ENCODE assay signal across 1 cellular context in the genomic region with DNA sequence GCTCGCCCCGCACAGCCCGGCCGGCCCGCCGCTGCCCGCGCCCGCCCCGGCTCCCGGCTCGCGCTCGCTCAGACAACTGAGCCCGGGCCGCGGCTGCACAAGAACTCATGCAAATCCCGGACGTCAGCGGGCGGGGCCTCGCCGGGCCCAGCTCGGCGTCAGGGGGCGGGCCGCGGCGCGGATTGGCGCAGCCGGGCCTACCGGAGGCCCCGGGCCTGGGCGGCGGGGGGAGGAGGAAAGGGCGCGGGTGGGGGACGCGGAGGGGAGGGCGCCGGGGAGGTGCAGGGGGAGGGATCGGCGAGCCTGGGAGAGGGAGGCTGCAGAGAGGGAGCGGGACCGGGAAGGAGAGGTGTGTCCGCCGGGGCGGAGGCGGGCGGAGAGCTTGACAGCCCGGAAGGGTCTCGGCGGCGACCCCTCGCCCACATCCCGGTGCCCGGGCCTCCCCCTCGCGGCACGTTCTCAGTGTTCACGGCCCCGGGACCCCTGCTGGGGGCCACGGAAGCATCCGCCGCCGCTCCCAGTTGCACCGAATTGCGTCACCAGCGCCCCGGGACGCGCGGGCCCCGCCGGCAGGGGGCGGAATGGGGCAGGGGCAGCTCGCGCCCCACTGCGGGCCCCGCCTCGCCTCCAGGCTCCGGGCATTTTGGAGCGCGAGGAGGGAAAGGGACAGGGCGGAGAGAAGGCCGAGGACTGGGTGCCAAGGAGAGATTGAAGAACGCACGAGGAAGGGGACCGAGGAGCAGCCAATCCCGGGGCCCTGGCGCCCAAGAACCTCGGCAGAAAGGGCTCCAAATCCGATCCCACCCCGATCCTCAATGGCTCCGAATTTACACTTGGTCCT.
TF ChIP-seq lines count a peak whose summit lies in the region.

TSS of gene CBX4 (minus strand) at position 78 of the 841 bp plus-strand sequence. CDS start 189 bp downstream, outside the sequence.

TF ChIP-seq in HEK293, 187 proteins besides CTCF, POLR2A, EP300 and RAD21 (continued from another document and continues in another):
- TF ChIP-seq, protein P1, sequence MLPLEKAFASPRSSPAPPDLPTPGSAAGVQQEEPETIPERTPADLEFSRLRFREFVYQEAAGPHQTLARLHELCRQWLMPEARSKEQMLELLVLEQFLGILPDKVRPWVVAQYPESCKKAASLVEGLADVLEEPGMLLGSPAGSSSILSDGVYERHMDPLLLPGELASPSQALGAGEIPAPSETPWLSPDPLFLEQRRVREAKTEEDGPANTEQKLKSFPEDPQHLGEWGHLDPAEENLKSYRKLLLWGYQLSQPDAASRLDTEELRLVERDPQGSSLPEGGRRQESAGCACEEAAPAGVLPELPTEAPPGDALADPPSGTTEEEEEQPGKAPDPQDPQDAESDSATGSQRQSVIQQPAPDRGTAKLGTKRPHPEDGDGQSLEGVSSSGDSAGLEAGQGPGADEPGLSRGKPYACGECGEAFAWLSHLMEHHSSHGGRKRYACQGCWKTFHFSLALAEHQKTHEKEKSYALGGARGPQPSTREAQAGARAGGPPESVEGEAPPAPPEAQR (tag by site-specific recombination; IDR thresholded peaks at IDR 0.05) = 0 out of 2 replicates have a peak, but pooled peaks have one; percentile 63
- TF ChIP-seq ZNF214 (tag by site-specific recombination; IDR thresholded peaks at IDR 0.05; ENCODE audit: borderline replicate concordance) = no peak
- TF ChIP-seq, protein P2, sequence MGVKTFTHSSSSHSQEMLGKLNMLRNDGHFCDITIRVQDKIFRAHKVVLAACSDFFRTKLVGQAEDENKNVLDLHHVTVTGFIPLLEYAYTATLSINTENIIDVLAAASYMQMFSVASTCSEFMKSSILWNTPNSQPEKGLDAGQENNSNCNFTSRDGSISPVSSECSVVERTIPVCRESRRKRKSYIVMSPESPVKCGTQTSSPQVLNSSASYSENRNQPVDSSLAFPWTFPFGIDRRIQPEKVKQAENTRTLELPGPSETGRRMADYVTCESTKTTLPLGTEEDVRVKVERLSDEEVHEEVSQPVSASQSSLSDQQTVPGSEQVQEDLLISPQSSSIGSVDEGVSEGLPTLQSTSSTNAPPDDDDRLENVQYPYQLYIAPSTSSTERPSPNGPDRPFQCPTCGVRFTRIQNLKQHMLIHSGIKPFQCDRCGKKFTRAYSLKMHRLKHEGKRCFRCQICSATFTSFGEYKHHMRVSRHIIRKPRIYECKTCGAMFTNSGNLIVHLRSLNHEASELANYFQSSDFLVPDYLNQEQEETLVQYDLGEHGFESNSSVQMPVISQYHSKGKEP (tag by site-specific recombination; IDR thresholded peaks at IDR 0.05) = peak; percentile 85
- 0 out of 2 replicates have a peak, but pooled peaks have one; percentile 52 for TF ChIP-seq SALL2 (tag by site-specific recombination; IDR thresholded peaks at IDR 0.05; ENCODE audit: borderline replicate concordance)
- TF ChIP-seq BCL11A (tag by site-specific recombination; IDR thresholded peaks at IDR 0.05; ENCODE audit: low read depth) = peak; percentile 66; the same call in 1 of the 2 replicates
- no peak for TF ChIP-seq ZNF670 (tag by site-specific recombination; IDR thresholded peaks at IDR 0.05; ENCODE audit: low read depth)
- TF ChIP-seq PRDM2 (tag by site-specific recombination; IDR thresholded peaks at IDR 0.05; ENCODE audit: borderline replicate concordance) = no peak
- peak; percentile 74 for TF ChIP-seq ZBTB6 (tag by site-specific recombination; IDR thresholded peaks at IDR 0.05)
- peak; percentile 73 for TF ChIP-seq ZNF600 (tag by site-specific recombination; IDR thresholded peaks at IDR 0.05)
- TF ChIP-seq ZNF23 (tag by site-specific recombination; IDR thresholded peaks at IDR 0.05; ENCODE audit: borderline replicate concordance) = no peak
- peak; percentile 78 for TF ChIP-seq ZNF121 (tag by site-specific recombination; IDR thresholded peaks at IDR 0.05)
- peak; percentile 88 for TF ChIP-seq YY2 (tag by site-specific recombination; IDR thresholded peaks at IDR 0.05)
- peak; percentile 31; the same call in 1 of the 2 replicates for TF ChIP-seq ZNF585B (tag by site-specific recombination; IDR thresholded peaks at IDR 0.05)
- peak; percentile 96 for TF ChIP-seq ZNF423 (tag by site-specific recombination; IDR thresholded peaks at IDR 0.05)
- no peak for TF ChIP-seq ZNF133 (tag by site-specific recombination; IDR thresholded peaks at IDR 0.05)
- no peak for TF ChIP-seq MEIS1 (CRISPR knock-in tag; IDR thresholded peaks at IDR 0.05; ENCODE audit: borderline replicate concordance)
- TF ChIP-seq GLIS1 (tag by site-specific recombination; IDR thresholded peaks at IDR 0.05) = peak; percentile 91
- TF ChIP-seq, protein P3, sequence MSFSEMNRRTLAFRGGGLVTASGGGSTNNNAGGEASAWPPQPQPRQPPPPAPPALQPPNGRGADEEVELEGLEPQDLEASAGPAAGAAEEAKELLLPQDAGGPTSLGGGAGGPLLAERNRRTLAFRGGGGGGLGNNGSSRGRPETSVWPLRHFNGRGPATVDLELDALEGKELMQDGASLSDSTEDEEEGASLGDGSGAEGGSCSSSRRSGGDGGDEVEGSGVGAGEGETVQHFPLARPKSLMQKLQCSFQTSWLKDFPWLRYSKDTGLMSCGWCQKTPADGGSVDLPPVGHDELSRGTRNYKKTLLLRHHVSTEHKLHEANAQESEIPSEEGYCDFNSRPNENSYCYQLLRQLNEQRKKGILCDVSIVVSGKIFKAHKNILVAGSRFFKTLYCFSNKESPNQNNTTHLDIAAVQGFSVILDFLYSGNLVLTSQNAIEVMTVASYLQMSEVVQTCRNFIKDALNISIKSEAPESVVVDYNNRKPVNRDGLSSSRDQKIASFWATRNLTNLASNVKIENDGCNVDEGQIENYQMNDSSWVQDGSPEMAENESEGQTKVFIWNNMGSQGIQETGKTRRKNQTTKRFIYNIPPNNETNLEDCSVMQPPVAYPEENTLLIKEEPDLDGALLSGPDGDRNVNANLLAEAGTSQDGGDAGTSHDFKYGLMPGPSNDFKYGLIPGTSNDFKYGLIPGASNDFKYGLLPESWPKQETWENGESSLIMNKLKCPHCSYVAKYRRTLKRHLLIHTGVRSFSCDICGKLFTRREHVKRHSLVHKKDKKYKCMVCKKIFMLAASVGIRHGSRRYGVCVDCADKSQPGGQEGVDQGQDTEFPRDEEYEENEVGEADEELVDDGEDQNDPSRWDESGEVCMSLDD (tag by site-specific recombination; IDR thresholded peaks at IDR 0.05) = peak; percentile 90
- no peak for TF ChIP-seq ZNF140 (tag by site-specific recombination; IDR thresholded peaks at IDR 0.05)
- peak; percentile 74 for TF ChIP-seq INSM2 (tag by site-specific recombination; IDR thresholded peaks at IDR 0.05)
- TF ChIP-seq ZNF394 (tag by site-specific recombination; IDR thresholded peaks at IDR 0.05; ENCODE audit: borderline replicate concordance) = peak; percentile 81
- peak; percentile 94 for TF ChIP-seq KLF9 (tag by site-specific recombination; IDR thresholded peaks at IDR 0.05; ENCODE audit: low read depth)
- TF ChIP-seq, protein P4, sequence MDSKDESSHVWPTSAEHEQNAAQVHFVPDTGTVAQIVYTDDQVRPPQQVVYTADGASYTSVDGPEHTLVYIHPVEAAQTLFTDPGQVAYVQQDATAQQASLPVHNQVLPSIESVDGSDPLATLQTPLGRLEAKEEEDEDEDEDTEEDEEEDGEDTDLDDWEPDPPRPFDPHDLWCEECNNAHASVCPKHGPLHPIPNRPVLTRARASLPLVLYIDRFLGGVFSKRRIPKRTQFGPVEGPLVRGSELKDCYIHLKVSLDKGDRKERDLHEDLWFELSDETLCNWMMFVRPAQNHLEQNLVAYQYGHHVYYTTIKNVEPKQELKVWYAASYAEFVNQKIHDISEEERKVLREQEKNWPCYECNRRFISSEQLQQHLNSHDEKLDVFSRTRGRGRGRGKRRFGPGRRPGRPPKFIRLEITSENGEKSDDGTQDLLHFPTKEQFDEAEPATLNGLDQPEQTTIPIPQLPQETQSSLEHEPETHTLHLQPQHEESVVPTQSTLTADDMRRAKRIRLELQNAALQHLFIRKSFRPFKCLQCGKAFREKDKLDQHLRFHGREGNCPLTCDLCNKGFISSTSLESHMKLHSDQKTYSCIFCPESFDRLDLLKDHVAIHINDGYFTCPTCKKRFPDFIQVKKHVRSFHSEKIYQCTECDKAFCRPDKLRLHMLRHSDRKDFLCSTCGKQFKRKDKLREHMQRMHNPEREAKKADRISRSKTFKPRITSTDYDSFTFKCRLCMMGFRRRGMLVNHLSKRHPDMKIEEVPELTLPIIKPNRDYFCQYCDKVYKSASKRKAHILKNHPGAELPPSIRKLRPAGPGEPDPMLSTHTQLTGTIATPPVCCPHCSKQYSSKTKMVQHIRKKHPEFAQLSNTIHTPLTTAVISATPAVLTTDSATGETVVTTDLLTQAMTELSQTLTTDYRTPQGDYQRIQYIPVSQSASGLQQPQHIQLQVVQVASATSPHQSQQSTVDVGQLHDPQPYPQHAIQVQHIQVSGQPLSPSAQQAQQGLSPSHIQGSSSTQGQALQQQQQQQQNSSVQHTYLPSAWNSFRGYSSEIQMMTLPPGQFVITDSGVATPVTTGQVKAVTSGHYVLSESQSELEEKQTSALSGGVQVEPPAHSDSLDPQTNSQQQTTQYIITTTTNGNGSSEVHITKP (tag by site-specific recombination; IDR thresholded peaks at IDR 0.05) = peak; percentile 98
- no peak for TF ChIP-seq ZNF521 (tag by site-specific recombination; IDR thresholded peaks at IDR 0.05)
- TF ChIP-seq SCRT1 (tag by site-specific recombination; IDR thresholded peaks at IDR 0.05; ENCODE audit: borderline replicate concordance) = no peak
- peak; percentile 40; the same call in 1 of the 2 replicates for TF ChIP-seq ZNF146 (tag by site-specific recombination; IDR thresholded peaks at IDR 0.05)
- TF ChIP-seq ZFP69B (tag by site-specific recombination; IDR thresholded peaks at IDR 0.05) = peak; percentile 95
- peak; percentile 90 for TF ChIP-seq ZBTB26 (tag by site-specific recombination; optimal IDR thresholded peaks at IDR 0.05)
- peak; percentile 86 for TF ChIP-seq OSR2 (tag by site-specific recombination; IDR thresholded peaks at IDR 0.05)
- no peak for TF ChIP-seq TCF7L2 (IDR thresholded peaks at IDR 0.05; ENCODE audit: borderline replicate concordance, low read depth, low read length)
- peak; percentile 77 for TF ChIP-seq ZNF76 (tag by site-specific recombination; IDR thresholded peaks at IDR 0.05; ENCODE audit: borderline replicate concordance, low read depth)
- peak; percentile 94; the same call in 1 of the 2 replicates for TF ChIP-seq IKZF3 (tag by site-specific recombination; IDR thresholded peaks at IDR 0.05)
- TF ChIP-seq ZNF366 (tag by site-specific recombination; conservative IDR thresholded peaks at IDR 0.05) = peak; percentile 58
